In genomic region chr2:217958889-217959235, GRCh38 we compare ENCODE assay signal across 17 cellular contexts. TPM values are rescaled to one million over a fixed set of nuclear protein-coding genes. Genes with fewer than 3 reads are reported as not detected.
DNase-seq lines count a peak whose midpoint lies in the region; ATAC-seq and TF ChIP-seq lines count a peak whose summit lies in the region.
"Had no signal": no experiment of that assay in that cellular context is flagged by ENCODE, and none has a peak within 500 bp of the region (broad histone marks: within the 10 kb centered on the region; RNA-seq: fewer than 3 reads in every experiment).

No MANE protein-coding gene starts in this region.

- no peak overlapping the region for H3K4me2 ChIP-seq in neuronal stem cell (ENCODE audit: insufficient read depth, low read length, poor library complexity, severe bottlenecking)

- no peak overlapping the region for H4K91ac ChIP-seq in neuronal stem cell (ENCODE audit: low read depth, low read length, poor library complexity)

- H2BK120ac ChIP-seq in neuronal stem cell (ENCODE audit: low read depth, low read length), result no peak overlapping the region

- H4K8ac ChIP-seq in neuronal stem cell (ENCODE audit: low read depth, low read length), result no peak overlapping the region

- no peak overlapping the region for H3K27ac Mint-ChIP-seq in CD14-positive monocyte
- no peak overlapping the region for H3K27ac Mint-ChIP-seq in progenitor cell of endocrine pancreas

- H3K27me3 ChIP-seq in esophagus muscularis mucosa (no peaks in the 10 kb centered on the region), neuronal stem cell (ENCODE audit: control insufficient read depth in 3 of 3, insufficient read depth in 3 of 3, low read depth in 1 of 3, low read length in 3 of 3) (no peaks in the 10 kb centered on the region), stomach (no peaks in the 10 kb centered on the region)

- TF ChIP-seq POLR2A in esophagus muscularis mucosa (IDR thresholded peaks at IDR 0.05; ENCODE audit: low read depth), result no peak
- no peak for TF ChIP-seq POLR2A in stomach (IDR thresholded peaks at IDR 0.05)

- H2BK5ac ChIP-seq in neuronal stem cell (ENCODE audit: low read length), result no peak overlapping the region

- 100% methylated on average over 3 of the region's 3 CpGs for WGBS in esophagus muscularis mucosa
- WGBS in neuronal stem cell (ENCODE audit: extremely low coverage in 2 of 2, insufficient read length in 2 of 2, insufficient replicate concordance in 1 of 2), 2 donors, result no CpG with 5 or more reads among the region's 3 CpGs
- 97 to 100% (median 98%) methylated on average over 3 of the region's 3 CpGs for WGBS in stomach, 5 donors

- TF ChIP-seq CTCF in CD14-positive monocyte (IDR thresholded peaks at IDR 0.05) (no peak), esophagus muscularis mucosa (IDR thresholded peaks at IDR 0.05) (no peak), stomach (IDR thresholded peaks at IDR 0.05) (no peak), progenitor cell of endocrine pancreas (IDR thresholded peaks at IDR 0.05; ENCODE audit: unreplicated experiment) (no peak)

- no peak overlapping the region for H3K4ac ChIP-seq in neuronal stem cell (ENCODE audit: low read length)

- intact Hi-C loops in CD14-positive monocyte (cut with micrococcal nuclease), result no loop called here
- intact Hi-C loops in esophagus muscularis mucosa (cut with DNase I), result no loop called here
- intact Hi-C loops in stomach (cut with DNase I; ENCODE audit: low total_unique reads), result no loop called here

- H2AK5ac ChIP-seq in neuronal stem cell (ENCODE audit: low read depth, low read length), result peak overlapping the region; percentile 67

- H3K4me3 ChIP-seq in esophagus muscularis mucosa, result no peak overlapping the region
- H3K4me3 ChIP-seq in neuronal stem cell (ENCODE audit: low read length in 2 of 2), result no peak overlapping the region
- no peak overlapping the region for H3K4me3 ChIP-seq in stomach
- H3K4me3 ChIP-seq: K562 had no signal

- no peak overlapping the region for H2BK15ac ChIP-seq in neuronal stem cell (ENCODE audit: low read length)

- H3K23ac ChIP-seq in neuronal stem cell (ENCODE audit: low read depth, low read length, poor library complexity), result no peak overlapping the region

- H3K36me3 ChIP-seq in esophagus muscularis mucosa (no peaks in the 10 kb centered on the region), neuronal stem cell (replicated peaks in 1 of 2; ENCODE audit: control insufficient read depth in 2 of 2, insufficient read depth in 2 of 2, low read length in 2 of 2) (no peaks in the 10 kb centered on the region), stomach (no peaks in the 10 kb centered on the region)

- H3K27me3 Mint-ChIP-seq in CD14-positive monocyte (ENCODE audit: low read depth in 3 of 3), result peaks cover 0 to 10% (median 0%) of the 10 kb centered on the region in 3 donors
- peaks cover 15% of the 10 kb centered on the region for H3K27me3 Mint-ChIP-seq in progenitor cell of endocrine pancreas

- no peak for ATAC-seq in GM19395 (IDR thresholded peaks at IDR 0.05; ENCODE audit: unreplicated experiment)
- ATAC-seq: K562 had no signal

- no peak overlapping the region for H3K14ac ChIP-seq in neuronal stem cell (ENCODE audit: low read length)

- no peak overlapping the region for H2BK12ac ChIP-seq in neuronal stem cell (ENCODE audit: low read length)

- peaks cover 74 to 100% (median 94%) of the 10 kb centered on the region in 4 donors for H3K4me1 ChIP-seq in esophagus muscularis mucosa
- peaks cover 2 to 16% of the 10 kb centered on the region in 2 donors for H3K4me1 ChIP-seq in neuronal stem cell (ENCODE audit: control insufficient read depth in 2 of 2, insufficient read depth in 1 of 2, low read depth in 1 of 2, low read length in 2 of 2)
- peaks cover 14 to 75% (median 26%) of the 10 kb centered on the region in 4 donors for H3K4me1 ChIP-seq in stomach

- no peaks in the 10 kb centered on the region for H3K79me1 ChIP-seq in neuronal stem cell (ENCODE audit: low read depth, low read length)

- no peak for TF ChIP-seq EP300 in esophagus muscularis mucosa (IDR thresholded peaks at IDR 0.05)
- TF ChIP-seq EP300 in stomach (IDR thresholded peaks at IDR 0.05), result no peak

- H3K9me3 ChIP-seq in esophagus muscularis mucosa (no peaks in the 10 kb centered on the region), neuronal stem cell (replicated peaks in 1 of 2; ENCODE audit: control insufficient read depth in 2 of 2, insufficient read depth in 1 of 2, low read depth in 1 of 2, low read length in 2 of 2) (no peaks in the 10 kb centered on the region), stomach (no peaks in the 10 kb centered on the region)

- H3K27ac ChIP-seq in esophagus muscularis mucosa (replicated peaks in 1 of 4) (peak overlapping the region; percentile 89 to 98 (median 97)), neuronal stem cell (replicated peaks; ENCODE audit: low read length) (no peak overlapping the region), stomach (peak overlapping the region in 4 of 5 donors; percentile 2 to 83 (median 69))

- peaks cover 0 to 10% of the 10 kb centered on the region in 2 donors for H3K36me3 Mint-ChIP-seq in CD14-positive monocyte
- H3K36me3 Mint-ChIP-seq in progenitor cell of endocrine pancreas (ENCODE audit: insufficient read depth), result no peaks in the 10 kb centered on the region

- H3K9me3 Mint-ChIP-seq in CD14-positive monocyte, result no peaks in the 10 kb centered on the region
- no peaks in the 10 kb centered on the region for H3K9me3 Mint-ChIP-seq in progenitor cell of endocrine pancreas (ENCODE audit: low read depth)

- H3K9ac ChIP-seq in neuronal stem cell (ENCODE audit: low read depth, low read length, poor library complexity), result no peak overlapping the region

- no peaks in the 10 kb centered on the region for H3K4me1 Mint-ChIP-seq in CD14-positive monocyte
- peaks cover 7% of the 10 kb centered on the region for H3K4me1 Mint-ChIP-seq in progenitor cell of endocrine pancreas (ENCODE audit: low read depth)

- no peak overlapping the region for H2AFZ ChIP-seq in neuronal stem cell (ENCODE audit: low read length)

- H3K4me3 Mint-ChIP-seq in CD14-positive monocyte (no peak overlapping the region), progenitor cell of endocrine pancreas (ENCODE audit: low read depth) (no peak overlapping the region)

- H3K18ac ChIP-seq in neuronal stem cell (ENCODE audit: low read length), result peak overlapping the region; percentile 2

- DNase-seq in CD14-positive monocyte (ENCODE audit: low spot score), result peak; percentile 8
- no peak for DNase-seq in esophagus muscularis mucosa (ENCODE audit: extremely low spot score)
- DNase-seq in neuronal stem cell (ENCODE audit: low spot score), result no peak
- no peak for DNase-seq in stomach
- no peak for DNase-seq in progenitor cell of endocrine pancreas (ENCODE audit: low spot score, unreplicated experiment)
- no peak for DNase-seq in LoVo (ENCODE audit: low spot score)
- no peak for DNase-seq in iPS-NIHi7 (ENCODE audit: extremely low spot score)
- DNase-seq: COR-L47, GOT3, MV-4-11, NCI-H1436, NCI-H2029, NCI-H748 treated with DMSO at 0.1 percent for 48 hours, OCI-M1 had no signal

RNA-seq across cellular contexts. Expression of gene TNS1, which starts 43.9 kb away (rescaled TPM):
- 1 to 10 TPM in 1 of 2 donors, under 1 TPM in 1; 0.26 to 1.6 TPM for polyA plus RNA-seq in CD14-positive monocyte
- 1,000 to 10,000 TPM; 1,001 to 2,170 (median 1,411) TPM for total RNA-seq in esophagus muscularis mucosa
- 1.1 TPM for polyA plus RNA-seq in neuronal stem cell (2013, experiment 1 of 2)
- polyA plus RNA-seq in neuronal stem cell (2013, experiment 2 of 2), result 1.3 TPM
- 100 to 1,000 TPM; 145 to 682 (median 198) TPM for total RNA-seq in stomach
- polyA plus RNA-seq in stomach, result 10 to 100 TPM; 18.5 to 44.9 (median 33.2) TPM
- total RNA-seq in progenitor cell of endocrine pancreas, result 7.7 and 7.9 TPM in 2 replicates
- total RNA-seq: NCI-H460 had no signal

Comparison
In these comparisons a context has a peak if more than half of its experiments do, and no peak if none do; other contexts are left out.
1. RNA of gene TNS1, which starts 43.9 kb away (total RNA-seq): 1,001 to 2,170 TPM in esophagus muscularis mucosa and 145 to 682 TPM in stomach; 7.7 to 7.9 TPM in progenitor cell of endocrine pancreas; every median in the first group is over 10 times any median in the second.